8 cellular contexts compared by ENCODE assay signal in genomic region chr5:113378960-113379541, GRCh38. TPM values are rescaled to one million over a fixed set of nuclear protein-coding genes. Genes with fewer than 3 reads are reported as not detected.
DNase-seq lines count a peak whose midpoint lies in the region; ATAC-seq and TF ChIP-seq lines count a peak whose summit lies in the region.

No MANE protein-coding gene starts in this region.

- H3K27me3 ChIP-seq in SK-N-SH (ENCODE audit: insufficient read depth) = no peaks in the 10 kb centered on the region
- no peaks in the 10 kb centered on the region for H3K27me3 ChIP-seq in cardiac muscle cell

- H3K4me1 ChIP-seq in SK-N-SH (ENCODE audit: control insufficient read depth in 1 of 2, insufficient read depth in 2 of 2, low read depth in 1 of 2, low read length in 1 of 2) (no peaks in the 10 kb centered on the region), cardiac muscle cell (ENCODE audit: low read depth) (peaks cover 17% of the 10 kb centered on the region)

- TF ChIP-seq CTCF in SK-N-SH (IDR thresholded peaks at IDR 0.05) (peak; percentile 83), cardiac muscle cell (IDR thresholded peaks at IDR 0.05; ENCODE audit: low read depth, low read length) (peak; percentile 73)

- no peak overlapping the region for H3K4me2 ChIP-seq in SK-N-SH

- TF ChIP-seq RAD21 in SK-N-SH (IDR thresholded peaks at IDR 0.05; ENCODE audit: low read length) = peak; percentile 78

- H3K36me3 ChIP-seq in SK-N-SH (replicated peaks in 1 of 2; ENCODE audit: control insufficient read depth in 1 of 2, insufficient read depth in 2 of 2, low read length in 1 of 2) (no peaks in the 10 kb centered on the region), cardiac muscle cell (no peaks in the 10 kb centered on the region)

- no peaks in the 10 kb centered on the region; the same call in 1 of the 2 replicates for H3K79me2 ChIP-seq in SK-N-SH (ENCODE audit: insufficient read depth)

- H3K9ac ChIP-seq in SK-N-SH = no peak overlapping the region

- POLR2A ChIA-PET in SK-N-SH (lab: Yijun Ruan, JAX) = no interaction called here

- H3K27ac Mint-ChIP-seq in activated naive CD4-positive, alpha-beta T cell treated with anti-CD3 and anti-CD28 coated beads, Interleukin-2, amount 50 U/mL, for 72 hours = no peak overlapping the region

- peak; percentile 71 for ATAC-seq in GM21526 (IDR thresholded peaks at IDR 0.05; ENCODE audit: low FRiP score, unreplicated experiment)
- peak; percentile 63 to 65 for ATAC-seq in activated naive CD4-positive, alpha-beta T cell treated with anti-CD3 and anti-CD28 coated beads, Interleukin-2, amount 50 U/mL, for 72 hours

- no peaks in the 10 kb centered on the region for H4K20me1 ChIP-seq in SK-N-SH (ENCODE audit: insufficient read depth)

- no peak overlapping the region for H2AFZ ChIP-seq in SK-N-SH (ENCODE audit: low read depth)

- H3K4me3 ChIP-seq in SK-N-SH (ENCODE audit: low read depth in 2 of 2, low read length in 1 of 2) (no peak overlapping the region; a peak in 1 of 4 replicates), cardiac muscle cell (no peak overlapping the region)

- peaks cover 0 to 3% of the 10 kb centered on the region in 2 donors for H3K9me3 Mint-ChIP-seq in activated naive CD4-positive, alpha-beta T cell treated with anti-CD3 and anti-CD28 coated beads, Interleukin-2, amount 50 U/mL, for 72 hours

- H3K27ac ChIP-seq in SK-N-SH (ENCODE audit: low read depth in 2 of 2, low read length in 1 of 2) (no peak overlapping the region), cardiac muscle cell (no peak overlapping the region)

- no peaks in the 10 kb centered on the region for H3K9me2 ChIP-seq in SK-N-SH

- H3F3A ChIP-seq in SK-N-SH (replicated peaks; ENCODE audit: insufficient read depth) = no peaks in the 10 kb centered on the region

- no peak for TF ChIP-seq EP300 in SK-N-SH (IDR thresholded peaks at IDR 0.05; ENCODE audit: borderline replicate concordance in 1 of 2, low read depth in 1 of 2, low read length in 1 of 2)

- peak; percentile 51 for DNase-seq in DMS114 treated with DMSO at 0.1 percent for 48 hours (lab: John Stamatoyannopoulos, UW; ENCODE audit: unreplicated experiment)
- peak; percentile 21 for DNase-seq in KG1 (lab: John Stamatoyannopoulos, UW)
- peak; percentile 69 for DNase-seq in SK-N-SH
- DNase-seq in activated naive CD4-positive, alpha-beta T cell treated with anti-CD3 and anti-CD28 coated beads, Interleukin-2, amount 50 U/mL, for 72 hours (ENCODE audit: low spot score in 2 of 2) = peak in 1 of 2 donors; percentile 61
- peak; percentile 69 to 71 for DNase-seq in cardiac muscle cell (ENCODE audit: low read depth in 1 of 2, low spot score in 1 of 2)
- DNase-seq in retina = peak; percentile 61
- no peak for DNase-seq in NCI-H2107 (lab: John Stamatoyannopoulos, UW)

- WGBS in SK-N-SH (ENCODE audit: low lambda C conversion rate) = 9% methylated on average over 4 of the region's 4 CpGs

- H3K36me3 Mint-ChIP-seq in activated naive CD4-positive, alpha-beta T cell treated with anti-CD3 and anti-CD28 coated beads, Interleukin-2, amount 50 U/mL, for 72 hours = no peaks in the 10 kb centered on the region

- CTCF ChIA-PET in SK-N-SH (lab: Yijun Ruan, JAX) = interaction anchor here (0.6 to 2.8 kb wide), 43 partner anchors 8 to 383 kb away, joined by 3 to 46 read pairs (median 4); partner anchors contain the start of genes MCC and YTHDC2

- no peaks in the 10 kb centered on the region for H3K9me3 ChIP-seq in SK-N-SH
- H3K9me3 ChIP-seq in cardiac muscle cell (ENCODE audit: low read depth) = no peaks in the 10 kb centered on the region

TF ChIP-seq in SK-N-SH, 30 proteins besides CTCF, POLR2A, EP300 and RAD21:
- no peak for TF ChIP-seq MEF2A (IDR thresholded peaks at IDR 0.05; ENCODE audit: borderline replicate concordance, low read depth)
- TF ChIP-seq SMC3 (IDR thresholded peaks at IDR 0.05; ENCODE audit: low read depth, low read length) = peak; percentile 81
- TF ChIP-seq POLR2AphosphoS5 (IDR thresholded peaks at IDR 0.05; ENCODE audit: low read depth, low read length) = no peak
- no peak for TF ChIP-seq USF2 (IDR thresholded peaks at IDR 0.05; ENCODE audit: borderline replicate concordance, low read depth, low read length)
- 0 out of 2 replicates have a peak, but pooled peaks have one; percentile 18 for TF ChIP-seq MXI1 (IDR thresholded peaks at IDR 0.05; ENCODE audit: low read depth, low read length)

RNA-seq across cellular contexts. Expression of gene TSSK1B, which starts 55.7 kb away (rescaled TPM):
- polyA plus RNA-seq in SK-N-SH (2012; rRNA removed) (0.05 TPM in 2 replicates), cardiac muscle cell (0.27 TPM in 1 of 2 replicates, not detected in the other)
- 0.01 TPM in 2 replicates for polyA plus RNA-seq in SK-N-SH (2012; cell fraction: cytosol; rRNA removed)
- 0.24 and 0.25 TPM in 2 replicates for polyA plus RNA-seq in SK-N-SH (2012; cell fraction: nucleus; rRNA removed)
- total RNA-seq in activated naive CD4-positive, alpha-beta T cell treated with anti-CD3 and anti-CD28 coated beads, Interleukin-2, amount 50 U/mL, for 72 hours = not detected
- 0.14 and 0.15 TPM in 2 replicates for total RNA-seq in cardiac muscle cell
